ENCODE assay signal across 28 cellular contexts in genomic region chr7:12820777-12821176, GRCh38.
"Had no signal": no experiment of that assay in that cellular context is flagged by ENCODE, and none has a peak within 500 bp of the region (broad histone marks: within the 10 kb centered on the region; RNA-seq: fewer than 3 reads in every experiment).

No MANE protein-coding gene starts in this region.

- H3K79me2 ChIP-seq: hepatocyte had no signal

- H3K27ac ChIP-seq: colonic mucosa, esophagus muscularis mucosa, foreskin keratinocyte, gastroesophageal sphincter, heart left ventricle, hepatocyte, prostate gland, right atrium auricular region, sigmoid colon, stomach, thyroid gland, vagina had no signal

- ATAC-seq: foreskin keratinocyte; gastroesophageal sphincter; heart left ventricle; left ventricle myocardium superior; naive thymus-derived CD4-positive, alpha-beta T cell; stimulated activated effector memory CD8-positive, alpha-beta T cell treated with anti-CD3 and anti-CD28 coated beads, Interleukin-12 subunit alpha, Interleukin-12 subunit beta, amount 100 ng/mL, for 72 hours had no signal

- H3K4me1 ChIP-seq: colonic mucosa, esophagus muscularis mucosa, foreskin keratinocyte, gastroesophageal sphincter, heart left ventricle, prostate gland, right atrium auricular region, sigmoid colon, stomach, thyroid gland, vagina had no signal

- H3K4me3 Mint-ChIP-seq: dendritic cell treated with granulocyte-macrophage colony-stimulating factor and Interleukin-4, amounts not matched to agents 40 ng/mL and 50 ng/mL, for 4 days; immature natural killer cell; memory B cell; naive thymus-derived CD4-positive, alpha-beta T cell; nephron; stimulated activated effector memory CD8-positive, alpha-beta T cell treated with anti-CD3 and anti-CD28 coated beads, Interleukin-12 subunit alpha, Interleukin-12 subunit beta, amount 100 ng/mL, for 72 hours had no signal

- H3K4me1 Mint-ChIP-seq: immature natural killer cell; memory B cell; naive thymus-derived CD4-positive, alpha-beta T cell; nephron; stimulated activated effector memory CD8-positive, alpha-beta T cell treated with anti-CD3 and anti-CD28 coated beads, Interleukin-12 subunit alpha, Interleukin-12 subunit beta, amount 100 ng/mL, for 72 hours had no signal

- H3K27me3 Mint-ChIP-seq: dendritic cell treated with granulocyte-macrophage colony-stimulating factor and Interleukin-4, amounts not matched to agents 40 ng/mL and 50 ng/mL, for 4 days had no signal

- H3K4me3 ChIP-seq: colonic mucosa, esophagus muscularis mucosa, gastroesophageal sphincter, heart left ventricle, hepatocyte, lung, prostate gland, right atrium auricular region, sigmoid colon, stomach, thyroid gland, vagina had no signal

- H3K9me3 Mint-ChIP-seq: dendritic cell treated with granulocyte-macrophage colony-stimulating factor and Interleukin-4, amounts not matched to agents 40 ng/mL and 50 ng/mL, for 4 days; memory B cell; naive thymus-derived CD4-positive, alpha-beta T cell; nephron; stimulated activated effector memory CD8-positive, alpha-beta T cell treated with anti-CD3 and anti-CD28 coated beads, Interleukin-12 subunit alpha, Interleukin-12 subunit beta, amount 100 ng/mL, for 72 hours had no signal

- H3K9me3 ChIP-seq: colonic mucosa, esophagus muscularis mucosa, gastroesophageal sphincter, prostate gland, right atrium auricular region, sigmoid colon, stomach, thyroid gland, vagina had no signal

- H3K4me2 ChIP-seq: hepatocyte had no signal

- H3K36me3 Mint-ChIP-seq: immature natural killer cell; memory B cell; naive thymus-derived CD4-positive, alpha-beta T cell; stimulated activated effector memory CD8-positive, alpha-beta T cell treated with anti-CD3 and anti-CD28 coated beads, Interleukin-12 subunit alpha, Interleukin-12 subunit beta, amount 100 ng/mL, for 72 hours had no signal

- H3K27ac Mint-ChIP-seq: dendritic cell treated with granulocyte-macrophage colony-stimulating factor and Interleukin-4, amounts not matched to agents 40 ng/mL and 50 ng/mL, for 4 days; immature natural killer cell; memory B cell; naive thymus-derived CD4-positive, alpha-beta T cell; nephron; stimulated activated effector memory CD8-positive, alpha-beta T cell treated with anti-CD3 and anti-CD28 coated beads, Interleukin-12 subunit alpha, Interleukin-12 subunit beta, amount 100 ng/mL, for 72 hours had no signal

- H3K27me3 ChIP-seq: colonic mucosa, esophagus muscularis mucosa, foreskin keratinocyte, gastroesophageal sphincter, heart left ventricle, hepatocyte, right atrium auricular region, sigmoid colon, stomach, thyroid gland, vagina had no signal

- H3K36me3 ChIP-seq: colonic mucosa, esophagus muscularis mucosa, gastroesophageal sphincter, heart left ventricle, prostate gland, right atrium auricular region, sigmoid colon, stomach, thyroid gland, vagina had no signal

- DNase-seq: colonic mucosa; effector memory CD4-positive, alpha-beta T cell; foreskin keratinocyte; heart left ventricle; immature natural killer cell; islet precursor cell; kidney glomerular epithelial cell; left ventricle myocardium superior; midbrain; naive thymus-derived CD4-positive, alpha-beta T cell; nucleus accumbens; sigmoid colon; stimulated activated CD4-positive, alpha-beta T cell treated with anti-CD3 and anti-CD28 coated beads, Interleukin-2, amount 100 ng/mL, for 24 hours; stimulated activated CD4-positive, alpha-beta T cell treated with anti-CD3 and anti-CD28 coated beads, Interleukin-4, amount 100 ng/mL, for 24 hours; stimulated activated naive CD4-positive, alpha-beta T cell treated with Interleukin-2 at 50 U/mL for 16 hours; stomach; thyroid gland had no signal
